ENCODE assay signal across 29 cellular contexts in genomic region chr22:21827628-21828267, GRCh38. TPM values are rescaled to one million over a fixed set of nuclear protein-coding genes. Genes with fewer than 3 reads are reported as not detected.
A peak's percentile ranks its signal among the peaks of the same experiment; 100 is the strongest.
DNase-seq lines count a peak whose midpoint lies in the region; ATAC-seq, FAIRE-seq and TF ChIP-seq lines count a peak whose summit lies in the region.
"Had no signal": no experiment of that assay in that cellular context is flagged by ENCODE, and none has a peak within 500 bp of the region (broad histone marks: within the 10 kb centered on the region; RNA-seq: fewer than 3 reads in every experiment).

No MANE protein-coding gene starts in this region.

- intact Hi-C loops in ovary (cut with DNase I) = no loop called here

- 92 to 93% (median 93%) methylated on average over 3 of the region's 3 CpGs for WGBS in ovary, 3 donors

- H3K27me3 Mint-ChIP-seq in CD8-positive, alpha-beta memory T cell = no peaks in the 10 kb centered on the region
- no peaks in the 10 kb centered on the region for H3K27me3 Mint-ChIP-seq in WTC11 (ENCODE audit: low read depth)

- H3K27ac Mint-ChIP-seq in CD8-positive, alpha-beta memory T cell = peak overlapping the region in 6 of 8 donors; percentile 6 to 81 (median 30)
- H3K27ac Mint-ChIP-seq in WTC11 = peak overlapping the region; percentile 12
- H3K27ac Mint-ChIP-seq in stimulated activated effector memory CD8-positive, alpha-beta T cell treated with anti-CD3 and anti-CD28 coated beads, Interleukin-12 subunit alpha, Interleukin-12 subunit beta, amount 100 ng/mL, for 72 hours = peak overlapping the region; percentile 11
- H3K27ac Mint-ChIP-seq: activated naive CD4-positive, alpha-beta T cell treated with anti-CD3 and anti-CD28 coated beads, Interleukin-2, amount 50 U/mL, for 72 hours had no signal

- no peaks in the 10 kb centered on the region for H3K36me3 ChIP-seq in CD8-positive, alpha-beta memory T cell (ENCODE audit: insufficient read depth, low read length)
- H3K36me3 ChIP-seq in keratinocyte (ENCODE audit: control insufficient read depth in 2 of 2, extremely low read depth in 1 of 2, insufficient read depth in 2 of 2, low read length in 2 of 2) = peaks cover 3 to 4% of the 10 kb centered on the region in 2 experiments
- H3K36me3 ChIP-seq in ovary = no peaks in the 10 kb centered on the region
- H3K36me3 ChIP-seq: ascending aorta, gastrocnemius medialis, left lung, right atrium auricular region had no signal

- no peaks in the 10 kb centered on the region for H3K9me3 ChIP-seq in CD8-positive, alpha-beta memory T cell (ENCODE audit: low read length)
- H3K9me3 ChIP-seq in keratinocyte (ENCODE audit: control insufficient read depth, low read depth, low read length) = no peaks in the 10 kb centered on the region
- no peaks in the 10 kb centered on the region for H3K9me3 ChIP-seq in ovary
- H3K9me3 ChIP-seq: ascending aorta, gastrocnemius medialis, left lung, right atrium auricular region had no signal

- CTCF ChIA-PET in CD8-positive, alpha-beta memory T cell (lab: Charles Lee) = no interaction called here
- CTCF ChIA-PET in WTC11 (lab: Charles Lee) = no interaction called here

- no peak for TF ChIP-seq POLR2A in ovary (IDR thresholded peaks at IDR 0.05)

- FAIRE-seq in keratinocyte (lab: Jason Lieb, UNC) = no peak
- FAIRE-seq: endometrium, GM12878, TTC549 had no signal

- peak overlapping the region; percentile 33 for H3K4me2 ChIP-seq in keratinocyte (ENCODE audit: control insufficient read depth, extremely low read depth, insufficient read depth, low read depth, low read length)

- no peak overlapping the region for H3K27ac ChIP-seq in CD8-positive, alpha-beta memory T cell (ENCODE audit: low read depth, low read length)
- H3K27ac ChIP-seq in keratinocyte (ENCODE audit: control insufficient read depth, insufficient read depth, low read length) (peak overlapping the region; percentile 22), ovary (no peak overlapping the region)
- H3K27ac ChIP-seq: ascending aorta, C4-2B, gastrocnemius medialis, left lung, parathyroid adenoma, right atrium auricular region, RWPE1 had no signal

- H3K4me1 ChIP-seq in CD8-positive, alpha-beta memory T cell (ENCODE audit: insufficient read depth, low read length) = peaks cover 50% of the 10 kb centered on the region
- H3K4me1 ChIP-seq in keratinocyte (ENCODE audit: control insufficient read depth, extremely low read depth, insufficient read depth, low read length) = peaks cover 26% of the 10 kb centered on the region
- peaks cover 5% of the 10 kb centered on the region for H3K4me1 ChIP-seq in ovary (ENCODE audit: insufficient read depth)
- H3K4me1 ChIP-seq: parathyroid adenoma had no signal

- no peak overlapping the region for H3K9ac ChIP-seq in keratinocyte (ENCODE audit: control insufficient read depth, extremely low read depth, insufficient read depth, low read length)
- H3K9ac ChIP-seq: parathyroid adenoma had no signal

- peaks cover 97% of the 10 kb centered on the region for H3K79me2 ChIP-seq in keratinocyte (ENCODE audit: control insufficient read depth, insufficient read depth, low read length)

- H3K4me1 Mint-ChIP-seq in CD8-positive, alpha-beta memory T cell = peaks cover 84 to 95% (median 94%) of the 10 kb centered on the region in 3 donors
- H3K4me1 Mint-ChIP-seq in WTC11 = peaks cover 33% of the 10 kb centered on the region
- H3K4me1 Mint-ChIP-seq in stimulated activated effector memory CD8-positive, alpha-beta T cell treated with anti-CD3 and anti-CD28 coated beads, Interleukin-12 subunit alpha, Interleukin-12 subunit beta, amount 100 ng/mL, for 72 hours = peaks cover 74% of the 10 kb centered on the region

- H3K36me3 Mint-ChIP-seq in CD8-positive, alpha-beta memory T cell = peaks cover 0 to 4% (median 3%) of the 10 kb centered on the region in 3 donors
- no peaks in the 10 kb centered on the region for H3K36me3 Mint-ChIP-seq in WTC11
- peaks cover 4% of the 10 kb centered on the region for H3K36me3 Mint-ChIP-seq in stimulated activated effector memory CD8-positive, alpha-beta T cell treated with anti-CD3 and anti-CD28 coated beads, Interleukin-12 subunit alpha, Interleukin-12 subunit beta, amount 100 ng/mL, for 72 hours
- H3K36me3 Mint-ChIP-seq: activated naive CD4-positive, alpha-beta T cell treated with anti-CD3 and anti-CD28 coated beads, Interleukin-2, amount 50 U/mL, for 72 hours had no signal

- ATAC-seq in WTC11 = no peak
- ATAC-seq in stimulated activated effector memory CD8-positive, alpha-beta T cell treated with anti-CD3 and anti-CD28 coated beads, Interleukin-12 subunit alpha, Interleukin-12 subunit beta, amount 100 ng/mL, for 72 hours = no peak
- no peak for ATAC-seq in HG02970 (IDR thresholded peaks at IDR 0.05; ENCODE audit: low FRiP score, unreplicated experiment)
- ATAC-seq in HG03378 (IDR thresholded peaks at IDR 0.05; ENCODE audit: unreplicated experiment) = no peak
- ATAC-seq: activated naive CD4-positive, alpha-beta T cell treated with anti-CD3 and anti-CD28 coated beads, Interleukin-2, amount 50 U/mL, for 72 hours; gastrocnemius medialis; GM12878; HCT116; left lung had no signal

- POLR2A ChIA-PET in CD8-positive, alpha-beta memory T cell (lab: Charles Lee) = no interaction called here
- POLR2A ChIA-PET in WTC11 (lab: Charles Lee) = no interaction called here

- H2AFZ ChIP-seq in keratinocyte (ENCODE audit: control insufficient read depth, low read length) = no peak overlapping the region
- H2AFZ ChIP-seq: parathyroid adenoma had no signal

- no peaks in the 10 kb centered on the region for H3K27me3 ChIP-seq in CD8-positive, alpha-beta memory T cell (ENCODE audit: insufficient read depth, low read length, poor library complexity, severe bottlenecking)
- H3K27me3 ChIP-seq in keratinocyte (ENCODE audit: control insufficient read depth, extremely low read depth, insufficient read depth, low read length) (no peaks in the 10 kb centered on the region), ovary (no peaks in the 10 kb centered on the region)
- H3K27me3 ChIP-seq: ascending aorta, gastrocnemius medialis, left lung, right atrium auricular region had no signal

- H3K4me3 ChIP-seq in CD8-positive, alpha-beta memory T cell (ENCODE audit: low read length) = no peak overlapping the region
- H3K4me3 ChIP-seq in keratinocyte (ENCODE audit: control insufficient read depth in 2 of 3, extremely low read depth in 1 of 3, insufficient read depth in 2 of 3, low read depth in 1 of 3, low read length in 3 of 3) (no peak overlapping the region), ovary (no peak overlapping the region)
- H3K4me3 ChIP-seq: ascending aorta, gastrocnemius medialis, GM12878, left lung, right atrium auricular region had no signal

- H3K9me1 ChIP-seq in keratinocyte (ENCODE audit: control insufficient read depth, extremely low read depth, insufficient read depth, low read length) = peaks cover 3% of the 10 kb centered on the region

- dilution Hi-C loops in keratinocyte (cut with MboI; ENCODE audit: extremely low pct_ligation_motif_present, low sequenced_read_pairs) = no loop called here

- TF ChIP-seq EP300 in ovary (IDR thresholded peaks at IDR 0.05) = no peak

- no peak overlapping the region for H3K4me3 Mint-ChIP-seq in CD8-positive, alpha-beta memory T cell
- H3K4me3 Mint-ChIP-seq in WTC11 = no peak overlapping the region
- no peak overlapping the region for H3K4me3 Mint-ChIP-seq in stimulated activated effector memory CD8-positive, alpha-beta T cell treated with anti-CD3 and anti-CD28 coated beads, Interleukin-12 subunit alpha, Interleukin-12 subunit beta, amount 100 ng/mL, for 72 hours
- H3K4me3 Mint-ChIP-seq: nephron had no signal

- TF ChIP-seq CTCF in WTC11 (IDR thresholded peaks at IDR 0.05) (no peak), keratinocyte (optimal IDR thresholded peaks at IDR 0.05 in 1 of 3, IDR thresholded peaks at IDR 0.05 in 1 of 3, conservative IDR thresholded peaks at IDR 0.05 in 1 of 3; ENCODE audit: extremely low read depth in 1 of 3, insufficient read depth in 2 of 3, low read length in 3 of 3) (no peak), ovary (IDR thresholded peaks at IDR 0.05) (no peak)

- H4K20me1 ChIP-seq in keratinocyte (ENCODE audit: control insufficient read depth, extremely low read depth, insufficient read depth, low read length) = peaks cover 23% of the 10 kb centered on the region

- H3K9me3 Mint-ChIP-seq in CD8-positive, alpha-beta memory T cell = no peaks in the 10 kb centered on the region
- no peaks in the 10 kb centered on the region for H3K9me3 Mint-ChIP-seq in WTC11
- no peaks in the 10 kb centered on the region for H3K9me3 Mint-ChIP-seq in stimulated activated effector memory CD8-positive, alpha-beta T cell treated with anti-CD3 and anti-CD28 coated beads, Interleukin-12 subunit alpha, Interleukin-12 subunit beta, amount 100 ng/mL, for 72 hours
- H3K9me3 Mint-ChIP-seq: activated naive CD4-positive, alpha-beta T cell treated with anti-CD3 and anti-CD28 coated beads, Interleukin-2, amount 50 U/mL, for 72 hours; nephron had no signal

- no peak for DNase-seq in CD8-positive, alpha-beta memory T cell
- no peak for DNase-seq in WTC11 (ENCODE audit: low spot score)
- no peak for DNase-seq in keratinocyte (ENCODE audit: low read depth, low spot score)
- DNase-seq in stimulated activated effector memory CD8-positive, alpha-beta T cell treated with anti-CD3 and anti-CD28 coated beads, Interleukin-12 subunit alpha, Interleukin-12 subunit beta, amount 100 ng/mL, for 72 hours (ENCODE audit: low spot score in 2 of 2) = no peak
- no peak for DNase-seq in ovary
- DNase-seq: activated CD4-positive, alpha-beta T cell treated with anti-CD3 and anti-CD28 coated beads for 4 hours; EL; gastrocnemius medialis; hippocampal formation; Kasumi-1; left lung; MV-4-11; NCI-H1436 treated with DMSO at 0.1 percent for 48 hours; NCI-H446; NCI-H82; substantia nigra had no signal

RNA-seq across cellular contexts. Expression of gene MAPK1, which starts 39.7 kb away (rescaled TPM):
- total RNA-seq in CD8-positive, alpha-beta memory T cell = 100 to 1,000 TPM; 132 to 134 TPM
- polyA plus RNA-seq in CD8-positive, alpha-beta memory T cell = 103 TPM
- 87.4 to 95.9 TPM (median 91.9 TPM) in 3 replicates for total RNA-seq in WTC11 (2021)
- polyA plus RNA-seq in keratinocyte = 106 to 136 TPM (median 117 TPM) in 3 replicates
- 41.7 TPM for polyA plus RNA-seq in keratinocyte (2011; ENCODE audit: low read depth)
- 66.1 and 140 TPM in 2 replicates for polyA plus RNA-seq in keratinocyte (2011; cell fraction: cytosol; rRNA removed)
- polyA plus RNA-seq in keratinocyte (2011; cell fraction: nucleus; rRNA removed) = 68.0 and 73.3 TPM in 2 replicates
- 44.3 and 71.7 TPM in 2 replicates for polyA plus RNA-seq in keratinocyte (2012; ENCODE audit: low replicate concordance)
- 95.4 to 117 TPM (median 112 TPM) in 3 replicates for polyA minus RNA-seq in keratinocyte
- polyA minus RNA-seq in keratinocyte (2011; cell fraction: cytosol; rRNA and poly(A)+ RNA removed) = 31.1 TPM
- polyA minus RNA-seq in keratinocyte (2011; cell fraction: nucleus; rRNA and poly(A)+ RNA removed) = 22.8 and 44.6 TPM in 2 replicates
- 100 to 1,000 TPM in 3 of 7 donors, 10 to 100 TPM in 4; 37.1 to 125 (median 98.1) TPM for total RNA-seq in ovary
- polyA plus RNA-seq in ovary = 100 to 1,000 TPM in 1 of 2 donors, 10 to 100 TPM in 1; 12.3 to 102 TPM
